Comparison of ENCODE assay signal across 1 cellular context in genomic region chr2:54706622-54707021, GRCh38.
TF ChIP-seq lines count a peak whose summit lies in the region.

No MANE protein-coding gene starts in this region.

TF ChIP-seq in HepG2, 621 proteins besides CTCF, POLR2A, EP300 and RAD21 (continues in another document):
- TF ChIP-seq ZNF678 (CRISPR knock-in tag; IDR thresholded peaks at IDR 0.05): no peak
- no peak for TF ChIP-seq ZNF615 (CRISPR knock-in tag; IDR thresholded peaks at IDR 0.05; ENCODE audit: borderline replicate concordance)
- TF ChIP-seq AHDC1 (CRISPR knock-in tag; IDR thresholded peaks at IDR 0.05; ENCODE audit: borderline replicate concordance): 0 out of 2 replicates have a peak, but pooled peaks have one; percentile 19
- no peak for TF ChIP-seq HNRNPL (IDR thresholded peaks at IDR 0.05; ENCODE audit: low read depth, low read length)
- TF ChIP-seq ASH2L (IDR thresholded peaks at IDR 0.05; ENCODE audit: insufficient read length, low read depth, low read length): peak; percentile 29
- no peak for TF ChIP-seq ZNF841 (CRISPR knock-in tag; IDR thresholded peaks at IDR 0.05; ENCODE audit: borderline replicate concordance)
- TF ChIP-seq HDAC2 (CRISPR knock-in tag; IDR thresholded peaks at IDR 0.05): 0 out of 2 replicates have a peak, but pooled peaks have one; percentile 32
- TF ChIP-seq ZNF501 (CRISPR knock-in tag; IDR thresholded peaks at IDR 0.05): no peak
- no peak for TF ChIP-seq RBFOX2 (IDR thresholded peaks at IDR 0.05; ENCODE audit: low read depth, low read length)
- TF ChIP-seq CSRNP2 (CRISPR knock-in tag; conservative IDR thresholded peaks at IDR 0.05; ENCODE audit: low read depth): no peak
- no peak for TF ChIP-seq FOXK2 (IDR thresholded peaks at IDR 0.05)
- TF ChIP-seq ZNF326 (CRISPR knock-in tag; IDR thresholded peaks at IDR 0.05; ENCODE audit: borderline replicate concordance): no peak
- no peak for TF ChIP-seq GFI1 (CRISPR knock-in tag; IDR thresholded peaks at IDR 0.05; ENCODE audit: borderline replicate concordance)
- peak; percentile 62 for TF ChIP-seq SAP130 (CRISPR knock-in tag; IDR thresholded peaks at IDR 0.05; ENCODE audit: low read depth)
- peak; percentile 88 for TF ChIP-seq HNF1A (IDR thresholded peaks at IDR 0.05; ENCODE audit: low read depth)
- TF ChIP-seq HNF1A (CRISPR knock-in tag; IDR thresholded peaks at IDR 0.05; ENCODE audit: borderline replicate concordance): peak; percentile 72; the same call in 1 of the 2 replicates
- TF ChIP-seq FOXA3 (CRISPR knock-in tag; IDR thresholded peaks at IDR 0.05): peak; percentile 77
- TF ChIP-seq ZNF17 (CRISPR knock-in tag; IDR thresholded peaks at IDR 0.05): no peak
- TF ChIP-seq TOE1 (CRISPR knock-in tag; IDR thresholded peaks at IDR 0.05): no peak
- TF ChIP-seq THAP8 (CRISPR knock-in tag; IDR thresholded peaks at IDR 0.05; ENCODE audit: borderline replicate concordance): no peak
- TF ChIP-seq ZBTB3 (CRISPR knock-in tag; IDR thresholded peaks at IDR 0.05; ENCODE audit: borderline replicate concordance, low read depth): no peak
- 0 out of 2 replicates have a peak, but pooled peaks have one; percentile 39 for TF ChIP-seq ZNF614 (CRISPR knock-in tag; IDR thresholded peaks at IDR 0.05; ENCODE audit: borderline replicate concordance)
- TF ChIP-seq ZNF318 (CRISPR knock-in tag; IDR thresholded peaks at IDR 0.05): no peak
- TF ChIP-seq BCL3 (CRISPR knock-in tag; IDR thresholded peaks at IDR 0.05): no peak
- TF ChIP-seq, protein P1, sequence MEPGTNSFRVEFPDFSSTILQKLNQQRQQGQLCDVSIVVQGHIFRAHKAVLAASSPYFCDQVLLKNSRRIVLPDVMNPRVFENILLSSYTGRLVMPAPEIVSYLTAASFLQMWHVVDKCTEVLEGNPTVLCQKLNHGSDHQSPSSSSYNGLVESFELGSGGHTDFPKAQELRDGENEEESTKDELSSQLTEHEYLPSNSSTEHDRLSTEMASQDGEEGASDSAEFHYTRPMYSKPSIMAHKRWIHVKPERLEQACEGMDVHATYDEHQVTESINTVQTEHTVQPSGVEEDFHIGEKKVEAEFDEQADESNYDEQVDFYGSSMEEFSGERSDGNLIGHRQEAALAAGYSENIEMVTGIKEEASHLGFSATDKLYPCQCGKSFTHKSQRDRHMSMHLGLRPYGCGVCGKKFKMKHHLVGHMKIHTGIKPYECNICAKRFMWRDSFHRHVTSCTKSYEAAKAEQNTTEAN (CRISPR knock-in tag; conservative IDR thresholded peaks at IDR 0.05): no peak
- TF ChIP-seq ARID3A (IDR thresholded peaks at IDR 0.05; ENCODE audit: low read depth, low read length): 0 out of 2 replicates have a peak, but pooled peaks have one; percentile 42
- no peak for TF ChIP-seq ZNF256 (CRISPR knock-in tag; conservative IDR thresholded peaks at IDR 0.05)
